24 cellular contexts compared by ENCODE assay signal in genomic region chr15:45138814-45139765, GRCh38. TPM values are rescaled to one million over a fixed set of nuclear protein-coding genes. Genes with fewer than 3 reads are reported as not detected.
A peak's percentile ranks its signal among the peaks of the same experiment; 100 is the strongest.
DNase-seq lines count a peak whose midpoint lies in the region; ATAC-seq and TF ChIP-seq lines count a peak whose summit lies in the region.
"Had no signal": no experiment of that assay in that cellular context is flagged by ENCODE, and none has a peak within 500 bp of the region (broad histone marks: within the 10 kb centered on the region; RNA-seq: fewer than 3 reads in every experiment).

No MANE protein-coding gene starts in this region.

- in situ Hi-C loops in G401 (cut with HindIII; ENCODE audit: low sequenced_read_pairs) = no loop called here

- TF ChIP-seq CTCF in right atrium auricular region (IDR thresholded peaks at IDR 0.05) = no peak
- no peak for TF ChIP-seq CTCF in adrenal gland (IDR thresholded peaks at IDR 0.05)
- TF ChIP-seq CTCF in lower lobe of right lung (IDR thresholded peaks at IDR 0.05) = no peak
- TF ChIP-seq CTCF in upper lobe of left lung (IDR thresholded peaks at IDR 0.05) = no peak

- H3K27me3 ChIP-seq in right atrium auricular region (peaks cover 0 to 5% of the 10 kb centered on the region in 2 donors), adrenal gland (no peaks in the 10 kb centered on the region), lower lobe of right lung (ENCODE audit: low read depth) (peaks cover 26% of the 10 kb centered on the region), upper lobe of left lung (peaks cover 0 to 13% (median 6%) of the 10 kb centered on the region in 4 donors)

- H3K4me3 ChIP-seq in right atrium auricular region (no peak overlapping the region), adrenal gland (no peak overlapping the region), lower lobe of right lung (no peak overlapping the region), upper lobe of left lung (no peak overlapping the region)
- H3K4me3 ChIP-seq: GM12878, Peyer's patch had no signal

- no peak for DNase-seq in Right ventricle myocardium superior
- DNase-seq in right atrium auricular region (ENCODE audit: low spot score) = no peak
- DNase-seq in adrenal gland = peak; percentile 61 to 95 (median 90)
- DNase-seq in lower lobe of right lung = peak; percentile 82
- peak; percentile 79 to 87 for DNase-seq in upper lobe of left lung
- no peak for DNase-seq in DMS153 (lab: John Stamatoyannopoulos, UW)
- DNase-seq in C1 segment of cervical spinal cord (lab: John Stamatoyannopoulos, UW) = no peak
- DNase-seq in G401 (ENCODE audit: low spot score) = no peak
- DNase-seq: DMS79; H9; HFFc6; KBM-7; MM.1S; NCI-H1048; NCI-H1417 treated with DMSO at 0.1 percent for 48 hours; NCI-H187; NCI-H2107; NCI-H226; NCI-H510A treated with DMSO at 0.1 percent for 48 hours; NCI-H748 treated with DMSO at 0.1 percent for 48 hours; NK-92 treated with Interleukin-12 subunit alpha and Interleukin-12 subunit beta, amount 100 ng/mL, for 24 hours; Peyer's patch; SHP77 had no signal

- peak; percentile 34 for ATAC-seq in Right ventricle myocardium superior (ENCODE audit: poor library complexity)
- peak; percentile 4 to 72 for ATAC-seq in lower lobe of right lung
- peak; percentile 48 to 83 for ATAC-seq in upper lobe of left lung (ENCODE audit: low FRiP score in 2 of 2)
- ATAC-seq: GM12878 had no signal

- intact Hi-C loops in Right ventricle myocardium superior (cut with DNase I) (no loop called here), adrenal gland (cut with DNase I) (no loop called here), lower lobe of right lung (cut with DNase I) (no loop called here)

- WGBS in adrenal gland, 4 donors = 53 to 60% (median 58%) methylated on average over 9 to 12 of the region's 12 CpGs
- WGBS in upper lobe of left lung, 2 donors = 36 to 71% methylated on average over 5 to 12 of the region's 12 CpGs

- H3K27ac ChIP-seq in right atrium auricular region = no peak overlapping the region
- H3K27ac ChIP-seq in adrenal gland = peak overlapping the region in 3 of 5 donors; percentile 9 to 29 (median 17)
- peak overlapping the region; percentile 37 for H3K27ac ChIP-seq in lower lobe of right lung
- H3K27ac ChIP-seq in upper lobe of left lung = peak overlapping the region in 3 of 4 donors; percentile 55 to 76 (median 70)
- H3K27ac ChIP-seq: Peyer's patch had no signal

- no peak for TF ChIP-seq EP300 in upper lobe of left lung (IDR thresholded peaks at IDR 0.05)

- no peaks in the 10 kb centered on the region for H3K36me3 ChIP-seq in right atrium auricular region
- no peaks in the 10 kb centered on the region for H3K36me3 ChIP-seq in adrenal gland (replicated peaks in 1 of 2)
- peaks cover 21% of the 10 kb centered on the region for H3K36me3 ChIP-seq in lower lobe of right lung
- H3K36me3 ChIP-seq in upper lobe of left lung = peaks cover 10 to 20% (median 18%) of the 10 kb centered on the region in 4 donors
- H3K36me3 ChIP-seq: Peyer's patch had no signal

- TF ChIP-seq POLR2A in adrenal gland (IDR thresholded peaks at IDR 0.05) (peak in 1 of 2 donors; percentile 21), upper lobe of left lung (IDR thresholded peaks at IDR 0.05) (peak in 1 of 4 donors; percentile 54)

- H3K9me3 ChIP-seq in right atrium auricular region (no peaks in the 10 kb centered on the region), adrenal gland (replicated peaks in 1 of 3) (no peaks in the 10 kb centered on the region), lower lobe of right lung (no peaks in the 10 kb centered on the region), upper lobe of left lung (no peaks in the 10 kb centered on the region)
- H3K9me3 ChIP-seq: Peyer's patch had no signal

- H3K4me1 ChIP-seq in right atrium auricular region (peaks cover 0 to 7% of the 10 kb centered on the region in 2 donors), adrenal gland (replicated peaks in 1 of 2) (peaks cover 0 to 12% of the 10 kb centered on the region in 2 donors), lower lobe of right lung (peaks cover 26% of the 10 kb centered on the region), upper lobe of left lung (peaks cover 7 to 48% (median 16%) of the 10 kb centered on the region in 4 donors)

RNA-seq across cellular contexts. Expression of gene DUOX1, which starts 9.3 kb away (rescaled TPM):
- 1.2 TPM for total RNA-seq in Right ventricle myocardium superior
- total RNA-seq in right atrium auricular region = 1 to 10 TPM; 1.1 to 3.6 TPM
- 10 to 100 TPM in 7 of 8 donors, 1 to 10 TPM in 1; 8.2 to 98.8 (median 24.2) TPM for total RNA-seq in adrenal gland
- polyA plus RNA-seq in adrenal gland = 10 to 100 TPM in 2 of 3 donors, 1 to 10 TPM in 1; 2.5 to 23.7 (median 14.2) TPM
- 317 TPM for total RNA-seq in lower lobe of right lung
- 1,000 to 10,000 TPM in 1 of 6 donors, 100 to 1,000 TPM in 5; 215 to 1,314 (median 495) TPM for total RNA-seq in upper lobe of left lung
- total RNA-seq in G401 (2014; rRNA removed; shearing (Covaris generic)) = not detected in 2 replicates

RNA-seq across cellular contexts. Expression of gene DUOXA1, which starts 9.4 kb away (rescaled TPM):
- total RNA-seq in Right ventricle myocardium superior = 0.56 TPM
- total RNA-seq in right atrium auricular region = 1 to 10 TPM in 1 of 2 donors, under 1 TPM in 1; 0.41 to 2.7 TPM
- 10 to 100 TPM in 2 of 8 donors, 1 to 10 TPM in 6; 1.9 to 21.3 (median 6.1) TPM for total RNA-seq in adrenal gland
- 1 to 10 TPM in 2 of 3 donors, under 1 TPM in 1; 0.81 to 5.1 (median 2.9) TPM for polyA plus RNA-seq in adrenal gland
- total RNA-seq in lower lobe of right lung = 131 TPM
- 100 to 1,000 TPM in 5 of 6 donors, 10 to 100 TPM in 1; 84.2 to 530 (median 181) TPM for total RNA-seq in upper lobe of left lung
- not detected in 2 replicates for total RNA-seq in G401 (2014; rRNA removed; shearing (Covaris generic))
- polyA plus RNA-seq: GM12878 had no signal

RNA-seq across cellular contexts. Expression of gene DUOXA2, which starts 25.0 kb away (rescaled TPM):
- not detected for total RNA-seq in Right ventricle myocardium superior
- total RNA-seq in right atrium auricular region = not detected
- total RNA-seq in adrenal gland = 1 to 10 TPM in 3 of 8 donors, under 1 TPM in 1, not detected in 4; 0.87 to 4.1 (median 1.4) TPM
- polyA plus RNA-seq in adrenal gland = under 1 TPM; 0.11 to 0.84 (median 0.48) TPM
- total RNA-seq in lower lobe of right lung = not detected
- under 1 TPM in 1 of 6 donors, not detected in 5; 0.13 TPM for total RNA-seq in upper lobe of left lung
- not detected in 2 replicates for total RNA-seq in G401 (2014; rRNA removed; shearing (Covaris generic))
- total RNA-seq: GM12878, H9, HFFc6 had no signal
- polyA plus RNA-seq: GM12878 had no signal

RNA-seq across cellular contexts. Expression of gene DUOX2, which starts 25.1 kb away (rescaled TPM):
- 0.08 TPM for total RNA-seq in Right ventricle myocardium superior
- total RNA-seq in right atrium auricular region = under 1 TPM; 0.08 to 0.11 TPM
- total RNA-seq in adrenal gland = 10 to 100 TPM in 1 of 8 donors, 1 to 10 TPM in 4, under 1 TPM in 3; 0.28 to 18.5 (median 1.8) TPM
- polyA plus RNA-seq in adrenal gland = 1 to 10 TPM; 1.1 to 1.7 (median 1.3) TPM
- 4.0 TPM for total RNA-seq in lower lobe of right lung
- total RNA-seq in upper lobe of left lung = 10 to 100 TPM in 1 of 6 donors, 1 to 10 TPM in 5; 2.7 to 27.2 (median 6.7) TPM
- not detected in 2 replicates for total RNA-seq in G401 (2014; rRNA removed; shearing (Covaris generic))
- total RNA-seq: HFFc6 had no signal
- polyA plus RNA-seq: GM12878 had no signal

RNA-seq across cellular contexts. Expression of gene SHF, which starts 48.7 kb away (rescaled TPM):
- total RNA-seq in Right ventricle myocardium superior (3.3 TPM), right atrium auricular region (10 to 100 TPM in 1 of 2 donors, 1 to 10 TPM in 1; 4.7 to 12.0 TPM), adrenal gland (10 to 100 TPM; 10.6 to 23.4 (median 17.3) TPM), lower lobe of right lung (6.4 TPM), upper lobe of left lung (1 to 10 TPM; 1.4 to 8.0 (median 5.1) TPM)
- polyA plus RNA-seq in adrenal gland = 10 to 100 TPM in 2 of 3 donors, 1 to 10 TPM in 1; 5.7 to 30.0 (median 19.2) TPM
- total RNA-seq in G401 (2014; rRNA removed; shearing (Covaris generic)) = 7.8 and 10.7 TPM in 2 replicates

Comparison
In these comparisons a context has a peak if more than half of its experiments do, and no peak if none do; other contexts are left out.
1. DNase-seq: peak in adrenal gland (7 of 7), lower lobe of right lung (single experiment) and upper lobe of left lung (2 of 2); none in Right ventricle myocardium superior (single experiment), right atrium auricular region (single experiment), DMS153 (single experiment), C1 segment of cervical spinal cord (0 of 14) and G401 (single experiment).
2. H3K27ac ChIP-seq: peak in adrenal gland (3 of 5), lower lobe of right lung (single experiment) and upper lobe of left lung (3 of 4); none in right atrium auricular region (0 of 2).
3. Peak in every context shown above with its lines, with median percentiles within 50 percentile points of each other: ATAC-seq.